In genomic region chr1:231844986-231845502, GRCh38 we compare ENCODE assay signal across 11 cellular contexts.
A peak's percentile ranks its signal among the peaks of the same experiment; 100 is the strongest.
DNase-seq lines count a peak whose midpoint lies in the region; ATAC-seq and TF ChIP-seq lines count a peak whose summit lies in the region.
"Had no signal": no experiment of that assay in that cellular context is flagged by ENCODE, and none has a peak within 500 bp of the region (broad histone marks: within the 10 kb centered on the region; RNA-seq: fewer than 3 reads in every experiment).

No MANE protein-coding gene starts in this region.

- H3K9me3 ChIP-seq in left ventricle myocardium inferior (replicated peaks) = no peaks in the 10 kb centered on the region
- no peaks in the 10 kb centered on the region for H3K9me3 ChIP-seq in OCI-LY7 (ENCODE audit: low read length)
- no peaks in the 10 kb centered on the region for H3K9me3 ChIP-seq in upper lobe of right lung
- no peaks in the 10 kb centered on the region for H3K9me3 ChIP-seq in testis

- no TSS peak for BruUV-seq in OCI-LY7 (replicated peaks; lab: Mats Ljungman, UMichigan)

- 77 to 78% methylated on average over 7 of the region's 7 CpGs for WGBS in testis, 2 donors

- POLR2A ChIA-PET in OCI-LY7 (lab: Charles Lee) = no interaction called here

- H3K79me2 ChIP-seq in OCI-LY7 (ENCODE audit: insufficient read depth, low read depth, low read length) = no peaks in the 10 kb centered on the region

- H4K20me1 ChIP-seq in OCI-LY7 (ENCODE audit: insufficient read depth, low read length) = no peaks in the 10 kb centered on the region

- no peaks in the 10 kb centered on the region for H3K9me2 ChIP-seq in OCI-LY7 (ENCODE audit: insufficient read depth, low read length)

- ATAC-seq in upper lobe of right lung = no peak
- no peak for ATAC-seq in HG02884 (IDR thresholded peaks at IDR 0.05; ENCODE audit: unreplicated experiment)
- no peak for ATAC-seq in HG02970 (IDR thresholded peaks at IDR 0.05; ENCODE audit: low FRiP score, unreplicated experiment)
- ATAC-seq: T-cell had no signal

- H3K36me3 ChIP-seq in left ventricle myocardium inferior (no peaks in the 10 kb centered on the region), OCI-LY7 (ENCODE audit: insufficient read depth, low read length) (no peaks in the 10 kb centered on the region), upper lobe of right lung (no peaks in the 10 kb centered on the region), testis (ENCODE audit: low read depth, missing control alignments) (no peaks in the 10 kb centered on the region)

- TF ChIP-seq POLR2A in testis (IDR thresholded peaks at IDR 0.05) = no peak

- no peak for DNase-seq in left ventricle myocardium inferior
- DNase-seq in cardiac septum (ENCODE audit: low spot score) = no peak
- DNase-seq in OCI-LY7 (ENCODE audit: low spot score) = peak; percentile 4
- DNase-seq in fibroblast of peridontal ligament (ENCODE audit: extremely low read depth) = peak; percentile 34
- no peak for DNase-seq in upper lobe of right lung
- DNase-seq in testis = no peak
- DNase-seq: activated naive CD4-positive, alpha-beta T cell; GOT3; T-cell had no signal

- CTCF ChIA-PET in OCI-LY7 (lab: Charles Lee; ENCODE audit: unreplicated experiment) = no interaction called here

- H3K27ac ChIP-seq in left ventricle myocardium inferior (replicated peaks) (peak overlapping the region; percentile 70), OCI-LY7 (ENCODE audit: low read depth, low read length, poor library complexity, severe bottlenecking) (no peak overlapping the region), upper lobe of right lung (no peak overlapping the region), testis (no peak overlapping the region)

- H3K4me1 ChIP-seq in left ventricle myocardium inferior = peaks cover 71% of the 10 kb centered on the region
- H3K4me1 ChIP-seq in OCI-LY7 (ENCODE audit: insufficient read depth, low read length, poor library complexity, severe bottlenecking) = no peaks in the 10 kb centered on the region
- H3K4me1 ChIP-seq in upper lobe of right lung = peaks cover 8% of the 10 kb centered on the region
- H3K4me1 ChIP-seq in testis = no peaks in the 10 kb centered on the region

- H3K27me3 ChIP-seq in left ventricle myocardium inferior (ENCODE audit: low read depth) (no peaks in the 10 kb centered on the region), upper lobe of right lung (no peaks in the 10 kb centered on the region), testis (no peaks in the 10 kb centered on the region)

- intact Hi-C loops in left ventricle myocardium inferior (cut with micrococcal nuclease) = no loop called here
- intact Hi-C loops in cardiac septum (cut with DNase I) = loop anchor here (5.0 kb wide), 1 partner anchor 782 kb away; no protein-coding TSS in a partner anchor
- intact Hi-C loops in OCI-LY7 (cut with micrococcal nuclease; ENCODE audit: unreplicated experiment) = no loop called here
- intact Hi-C loops in upper lobe of right lung (cut with DNase I) = no loop called here
- intact Hi-C loops in testis (cut with DNase I; ENCODE audit: low total_unique reads) = no loop called here

- H3K4me2 ChIP-seq in OCI-LY7 (ENCODE audit: low read length) = no peak overlapping the region

- H3K4me3 ChIP-seq in left ventricle myocardium inferior (peak overlapping the region; percentile 63), OCI-LY7 (ENCODE audit: low read depth, low read length, poor library complexity, severe bottlenecking) (no peak overlapping the region), upper lobe of right lung (no peak overlapping the region), testis (no peak overlapping the region)

- no peak for TF ChIP-seq CTCF in left ventricle myocardium inferior (IDR thresholded peaks at IDR 0.05; ENCODE audit: borderline replicate concordance)
- no peak for TF ChIP-seq CTCF in OCI-LY7 (conservative IDR thresholded peaks at IDR 0.05; ENCODE audit: low read length)
- peak; percentile 17 for TF ChIP-seq CTCF in upper lobe of right lung (IDR thresholded peaks at IDR 0.05)
- TF ChIP-seq CTCF in testis (IDR thresholded peaks at IDR 0.05) = no peak

- H2AFZ ChIP-seq in OCI-LY7 (ENCODE audit: low read length) = no peak overlapping the region

Comparison
In these comparisons a context has a peak if more than half of its experiments do, and no peak if none do; other contexts are left out.
1. DNase-seq: peak in OCI-LY7 (single experiment) and fibroblast of peridontal ligament (single experiment); none in left ventricle myocardium inferior (single experiment), cardiac septum (single experiment), upper lobe of right lung (single experiment) and testis (single experiment).